In genomic region chr19:48632286-48632685, GRCh38 we compare ENCODE assay signal across 11 cellular contexts. TPM values are rescaled to one million over a fixed set of nuclear protein-coding genes. Genes with fewer than 3 reads are reported as not detected.
A peak's percentile ranks its signal among the peaks of the same experiment; 100 is the strongest.
DNase-seq lines count a peak whose midpoint lies in the region; ATAC-seq, FAIRE-seq and TF ChIP-seq lines count a peak whose summit lies in the region.
"Not testable (repeated sequence)": the region's sequence is repeated elsewhere in the genome, so short reads cannot be mapped to it uniquely, and the experiment has no call there.
"Had no signal": no experiment of that assay in that cellular context is flagged by ENCODE, and none has a peak within 500 bp of the region (broad histone marks: within the 10 kb centered on the region; RNA-seq: fewer than 3 reads in every experiment).

No MANE protein-coding gene starts in this region.

- H3K27me3 ChIP-seq in HCT116 (ENCODE audit: insufficient read depth, low read length); RWPE2 (ENCODE audit: insufficient read depth, poor library complexity, severe bottlenecking); HepG2 (ENCODE audit: control insufficient read depth in 1 of 2, insufficient read depth in 2 of 2, low read length in 2 of 2); parathyroid adenoma (ENCODE audit: control insufficient read depth, insufficient read depth, low read length): not testable (repeated sequence)

- peak overlapping the region; percentile 100 for H3K27ac ChIP-seq in 22Rv1
- H3K27ac ChIP-seq in HCT116 (ENCODE audit: low read depth, low read length), result peak overlapping the region; percentile 95
- H3K27ac ChIP-seq in RWPE2 (ENCODE audit: poor library complexity, severe bottlenecking), result peak overlapping the region; percentile 90
- peak overlapping the region; percentile 90 for H3K27ac ChIP-seq in HepG2 (ENCODE audit: extremely low read length, insufficient read depth, low read length)
- peak overlapping the region; percentile 99 for H3K27ac ChIP-seq in parathyroid adenoma
- peak overlapping the region; percentile 42 for H3K27ac ChIP-seq in substantia nigra (ENCODE audit: low read depth, low read length, poor library complexity, severe bottlenecking)

- CTCF ChIA-PET in HCT116 (lab: Charles Lee); HepG2 (lab: Yijun Ruan, JAX; ENCODE audit: low intra/inter-chr PET ratio, low total read pairs): not testable (repeated sequence)
- CTCF ChIA-PET in activated CD8-positive, alpha-beta T cell treated with anti-CD3 and anti-CD28 coated beads for 36 hours (lab: Charles Lee), result interaction anchor here (0.8 to 0.9 kb wide), 2 partner anchors 14 to 23 kb away, joined by 3 read pairs; partner anchors contain the start of gene CA11

- not testable (repeated sequence) for FAIRE-seq in HepG2 (lab: Jason Lieb, UNC)

- H3K27me3 Mint-ChIP-seq in activated CD8-positive, alpha-beta T cell treated with anti-CD3 and anti-CD28 coated beads for 36 hours; chondrocyte (ENCODE audit: low read depth): not testable (repeated sequence)

- peak overlapping the region; percentile 28 for H3K27ac Mint-ChIP-seq in activated CD8-positive, alpha-beta T cell treated with anti-CD3 and anti-CD28 coated beads for 36 hours
- H3K27ac Mint-ChIP-seq in chondrocyte (ENCODE audit: unreplicated experiment), result peak overlapping the region; percentile 5

- not testable (repeated sequence) for H3K4me3 ChIP-seq in HCT116 (replicated peaks in 1 of 2; ENCODE audit: low read depth in 1 of 2, low read length in 2 of 2); RWPE2 (ENCODE audit: severe bottlenecking); HepG2 (replicated peaks in 1 of 3; ENCODE audit: insufficient read depth in 1 of 3, low read depth in 2 of 3, low read length in 3 of 3); parathyroid adenoma (ENCODE audit: low read depth, low read length)

- POLR2A ChIA-PET in HCT116 (lab: Charles Lee), result interaction anchor here (1.3 to 2.6 kb wide), 3 partner anchors 8 to 13 kb away, joined by 4 to 16 read pairs (median 11); partner anchors contain the start of genes CA11, RPL18 and SPHK2
- POLR2A ChIA-PET in activated CD8-positive, alpha-beta T cell treated with anti-CD3 and anti-CD28 coated beads for 36 hours (lab: Charles Lee), result interaction anchor here (2.0 to 9.6 kb wide), 2 partner anchors 12 to 13 kb away, joined by 8 to 154 read pairs; partner anchors contain the start of genes FAM83E, RPL18 and SPHK2
- POLR2A ChIA-PET in HepG2 (lab: Yijun Ruan, JAX), result interaction anchor here (0.8 to 5.8 kb wide), 4 partner anchors 13 to 84 kb away, joined by 3 to 61 read pairs (median 3); partner anchors contain the start of genes RPL18 and SPHK2

- H3K4me1 ChIP-seq in HCT116 (ENCODE audit: control insufficient read depth in 1 of 2, insufficient read depth in 2 of 2, low read length in 2 of 2) (peaks cover 44 to 75% of the 10 kb centered on the region in 2 experiments), RWPE2 (ENCODE audit: insufficient read depth, poor library complexity, severe bottlenecking) (peaks cover 29% of the 10 kb centered on the region), HepG2 (ENCODE audit: insufficient read depth, low read length) (peaks cover 65% of the 10 kb centered on the region), parathyroid adenoma (peaks cover 44% of the 10 kb centered on the region)

- BruUV-seq in HCT116 (replicated peaks; lab: Mats Ljungman, UMichigan); HepG2 (replicated peaks; lab: Mats Ljungman, UMichigan): not testable (repeated sequence)

- ATAC-seq in HCT116; RWPE2 (ENCODE audit: low read depth); activated CD8-positive, alpha-beta T cell treated with anti-CD3 and anti-CD28 coated beads for 36 hours; HepG2: not testable (repeated sequence)

- peaks cover 18% of the 10 kb centered on the region for H3K79me2 ChIP-seq in HCT116 (ENCODE audit: insufficient read depth, low read length)
- H3K79me2 ChIP-seq in HepG2 (ENCODE audit: insufficient read depth, low read length); parathyroid adenoma: not testable (repeated sequence)

- H3K9me3 Mint-ChIP-seq in activated CD8-positive, alpha-beta T cell treated with anti-CD3 and anti-CD28 coated beads for 36 hours; chondrocyte (ENCODE audit: low read depth): not testable (repeated sequence)

- not testable (repeated sequence) for TF ChIP-seq EP300 in HepG2 (IDR thresholded peaks at IDR 0.05; ENCODE audit: low read depth in 2 of 2, low read length in 2 of 2); HepG2 (CRISPR knock-in tag; IDR thresholded peaks at IDR 0.05; ENCODE audit: borderline replicate concordance)

- H2AFZ ChIP-seq in HCT116 (ENCODE audit: low read depth, low read length, poor library complexity, severe bottlenecking); HepG2 (ENCODE audit: low read length); parathyroid adenoma: not testable (repeated sequence)

- TF ChIP-seq CTCF in 22Rv1 (IDR thresholded peaks at IDR 0.05); HCT116 (IDR thresholded peaks at IDR 0.05 in 2 of 3, conservative IDR thresholded peaks at IDR 0.05 in 1 of 3; ENCODE audit: borderline replicate concordance in 1 of 3, insufficient read depth in 1 of 3, low read depth in 2 of 3, low read length in 2 of 3); RWPE2 (IDR thresholded peaks at IDR 0.05; ENCODE audit: poor library complexity, severe bottlenecking); activated CD8-positive, alpha-beta T cell treated with anti-CD3 and anti-CD28 coated beads for 36 hours (IDR thresholded peaks at IDR 0.05); chondrocyte (IDR thresholded peaks at IDR 0.05); HepG2 (CRISPR knock-in tag; IDR thresholded peaks at IDR 0.05); parathyroid adenoma (IDR thresholded peaks at IDR 0.05): not testable (repeated sequence)

- H3K9me3 ChIP-seq in HCT116 (ENCODE audit: control insufficient read depth in 1 of 2, insufficient read depth in 1 of 2, low read depth in 1 of 2, low read length in 2 of 2); RWPE2 (ENCODE audit: severe bottlenecking); HepG2 (ENCODE audit: low read length); parathyroid adenoma (ENCODE audit: control insufficient read depth, low read length): not testable (repeated sequence)

- H3K4me2 ChIP-seq in HCT116 (ENCODE audit: low read length) (peak overlapping the region; percentile 93; the same call in 1 of the 2 replicates), parathyroid adenoma (ENCODE audit: low read length) (peak overlapping the region; percentile 47)
- H3K4me2 ChIP-seq in HepG2 (ENCODE audit: low read depth, low read length), result not testable (repeated sequence)

- TF ChIP-seq POLR2A in HCT116 (IDR thresholded peaks at IDR 0.05; ENCODE audit: borderline replicate concordance, extremely low read depth, insufficient read depth, insufficient read length); HepG2 (IDR thresholded peaks at IDR 0.05; ENCODE audit: insufficient read depth in 1 of 2, low read depth in 2 of 2, low read length in 2 of 2): not testable (repeated sequence)

- H3K36me3 Mint-ChIP-seq in activated CD8-positive, alpha-beta T cell treated with anti-CD3 and anti-CD28 coated beads for 36 hours (ENCODE audit: low read depth); chondrocyte (ENCODE audit: low read depth): not testable (repeated sequence)

- intact Hi-C loops in HCT116 (cut with micrococcal nuclease); HepG2 (cut with micrococcal nuclease; ENCODE audit: unreplicated experiment): not testable (repeated sequence)
- intact Hi-C loops in activated CD8-positive, alpha-beta T cell treated with anti-CD3 and anti-CD28 coated beads for 36 hours (cut with micrococcal nuclease), result loop anchor here (10.0 kb wide), 1 partner anchor 243 kb away; the partner anchor contains the start of gene PPP1R15A

- TF ChIP-seq RAD21 in HCT116 (IDR thresholded peaks at IDR 0.05; ENCODE audit: low read depth); HepG2 (CRISPR knock-in tag; IDR thresholded peaks at IDR 0.05): not testable (repeated sequence)

- 96% methylated on average over 11 of the region's 11 CpGs for WGBS in HepG2 (ENCODE audit: low lambda C conversion rate)

- in situ Hi-C loops in HepG2 (cut with HindIII; ENCODE audit: extremely low pct_ligation_motif_present, low pct_unique_long_range_greater_than_20kb), result not testable (repeated sequence)

- RAD21 ChIA-PET in HCT116 (lab: Charles Lee; ENCODE audit: low non-redundant PET in 1 of 2, low total read pairs in 2 of 2, uncharacterized antibody in 2 of 2, unreplicated experiment in 2 of 2), result not testable (repeated sequence)

- H3K36me3 ChIP-seq in HCT116 (ENCODE audit: control insufficient read depth in 1 of 2, insufficient read depth in 2 of 2, low read length in 2 of 2) (peaks cover 2 to 13% of the 10 kb centered on the region in 2 experiments; a peak in 1 of 4 replicates), RWPE2 (ENCODE audit: low read depth) (peaks cover 17% of the 10 kb centered on the region)
- not testable (repeated sequence) for H3K36me3 ChIP-seq in HepG2 (replicated peaks in 1 of 2; ENCODE audit: control insufficient read depth in 1 of 2, insufficient read depth in 2 of 2, low read length in 2 of 2); parathyroid adenoma (ENCODE audit: control insufficient read depth, insufficient read depth, low read length)

- H3K4me3 Mint-ChIP-seq in activated CD8-positive, alpha-beta T cell treated with anti-CD3 and anti-CD28 coated beads for 36 hours; chondrocyte (ENCODE audit: unreplicated experiment): not testable (repeated sequence)

- DNase-seq in HCT116 (ENCODE audit: low read depth, low spot score); RWPE2 (ENCODE audit: low spot score); activated CD8-positive, alpha-beta T cell treated with anti-CD3 and anti-CD28 coated beads for 36 hours; chondrocyte (ENCODE audit: low spot score); HepG2 (ENCODE audit: low spot score); substantia nigra (lab: John Stamatoyannopoulos, UW): not testable (repeated sequence)

- peaks cover 41% of the 10 kb centered on the region for H3K4me1 Mint-ChIP-seq in activated CD8-positive, alpha-beta T cell treated with anti-CD3 and anti-CD28 coated beads for 36 hours (ENCODE audit: low read depth)
- H3K4me1 Mint-ChIP-seq in chondrocyte (ENCODE audit: low read depth), result peaks cover 43% of the 10 kb centered on the region

- H4K20me1 ChIP-seq in HCT116 (ENCODE audit: insufficient read depth); HepG2 (ENCODE audit: insufficient read depth, low read length): not testable (repeated sequence)

- not testable (repeated sequence) for H3K9me2 ChIP-seq in HCT116 (ENCODE audit: insufficient read depth)

- H3K9ac ChIP-seq in HCT116 (ENCODE audit: low read length), result peak overlapping the region; percentile 96
- H3K9ac ChIP-seq in HepG2 (ENCODE audit: insufficient read depth, low read depth, low read length); parathyroid adenoma: not testable (repeated sequence)

RNA-seq across cellular contexts. Expression of gene DBP, which starts 4.9 kb away (rescaled TPM):
- total RNA-seq in HCT116 (2021; ENCODE audit: unreplicated experiment) (45.9 TPM), chondrocyte (2.1 to 6.2 TPM (median 3.9 TPM) in 3 replicates), HepG2 (2016; rRNA removed; fragmentation: Illumina TruSeq; extraction: Trizol) (5.5 and 5.8 TPM in 2 replicates)
- 74.3 and 81.3 TPM in 2 replicates for polyA plus RNA-seq in HCT116 (2012)
- 10 to 100 TPM; 10.8 to 13.1 TPM for total RNA-seq in activated CD8-positive, alpha-beta T cell treated with anti-CD3 and anti-CD28 coated beads for 36 hours
- 2.6 and 4.6 TPM in 2 replicates for total RNA-seq in HepG2 (2016; cell fraction: cytosol; rRNA removed; fragmentation: Illumina TruSeq; extraction: Trizol; ENCODE audit: low read depth)
- 2.5 and 6.3 TPM in 2 replicates for total RNA-seq in HepG2 (2016; cell fraction: insoluble cytoplasmic fraction; rRNA removed; fragmentation: Illumina TruSeq; extraction: Trizol)
- 6.0 TPM in 2 replicates for total RNA-seq in HepG2 (2016; cell fraction: membrane; rRNA removed; fragmentation: Illumina TruSeq; extraction: Trizol)
- total RNA-seq in HepG2 (2016; cell fraction: nucleus; rRNA removed; fragmentation: Illumina TruSeq; extraction: Trizol), result 2.5 and 2.9 TPM in 2 replicates
- polyA plus RNA-seq in HepG2 (2011; rRNA removed), result 1.7 and 2.1 TPM in 2 replicates
- polyA plus RNA-seq in HepG2 (2011; cell fraction: cytosol; rRNA removed), result 2.1 and 2.5 TPM in 2 replicates
- 2.7 and 3.2 TPM in 2 replicates for polyA plus RNA-seq in HepG2 (2011; cell fraction: nucleus; rRNA removed)
- 3.6 and 3.7 TPM in 2 replicates for polyA plus RNA-seq in HepG2 (2012)
- polyA plus RNA-seq in HepG2 (2016; cell fraction: cytosol; fragmentation: Illumina TruSeq; extraction: Trizol; ENCODE audit: low read depth), result 2.3 and 2.6 TPM in 2 replicates
- polyA plus RNA-seq in HepG2 (2016; cell fraction: insoluble cytoplasmic fraction; fragmentation: Illumina TruSeq; extraction: Trizol; ENCODE audit: low read depth), result 5.2 and 5.4 TPM in 2 replicates
- 2.9 and 5.4 TPM in 2 replicates for polyA plus RNA-seq in HepG2 (2016; cell fraction: membrane; fragmentation: Illumina TruSeq; extraction: Trizol; ENCODE audit: low read depth)
- polyA plus RNA-seq in HepG2 (2016; cell fraction: nucleus; fragmentation: Illumina TruSeq; extraction: Trizol; ENCODE audit: insufficient read depth, low read depth), result 5.1 and 6.2 TPM in 2 replicates
- polyA minus RNA-seq in HepG2 (2011; rRNA and poly(A)+ RNA removed; ENCODE audit: low replicate concordance), result 2.0 and 5.8 TPM in 2 replicates
- 2.3 and 2.7 TPM in 2 replicates for polyA minus RNA-seq in HepG2 (2011; cell fraction: cytosol; rRNA and poly(A)+ RNA removed)
- polyA minus RNA-seq in HepG2 (2011; cell fraction: nucleus; rRNA and poly(A)+ RNA removed), result 1.5 and 3.0 TPM in 2 replicates

RNA-seq across cellular contexts. Expression of gene SPHK2, which starts 13.0 kb away (rescaled TPM):
- total RNA-seq in HCT116 (2021; ENCODE audit: unreplicated experiment), result 19.9 TPM
- 5.9 and 6.9 TPM in 2 replicates for polyA plus RNA-seq in HCT116 (2012)
- total RNA-seq in activated CD8-positive, alpha-beta T cell treated with anti-CD3 and anti-CD28 coated beads for 36 hours, result 10 to 100 TPM; 22.3 to 22.9 TPM
- 18.6 to 26.5 TPM (median 20.7 TPM) in 3 replicates for total RNA-seq in chondrocyte
- total RNA-seq in HepG2 (2016; rRNA removed; fragmentation: Illumina TruSeq; extraction: Trizol), result 11.1 and 14.4 TPM in 2 replicates
- 5.0 and 6.0 TPM in 2 replicates for total RNA-seq in HepG2 (2016; cell fraction: cytosol; rRNA removed; fragmentation: Illumina TruSeq; extraction: Trizol; ENCODE audit: low read depth)
- total RNA-seq in HepG2 (2016; cell fraction: insoluble cytoplasmic fraction; rRNA removed; fragmentation: Illumina TruSeq; extraction: Trizol), result 8.9 and 15.9 TPM in 2 replicates
- total RNA-seq in HepG2 (2016; cell fraction: membrane; rRNA removed; fragmentation: Illumina TruSeq; extraction: Trizol), result 10.7 and 12.1 TPM in 2 replicates
- 10.2 and 11.3 TPM in 2 replicates for total RNA-seq in HepG2 (2016; cell fraction: nucleus; rRNA removed; fragmentation: Illumina TruSeq; extraction: Trizol)
- polyA plus RNA-seq in HepG2 (2011; rRNA removed), result 2.9 and 4.5 TPM in 2 replicates
- 2.2 and 3.8 TPM in 2 replicates for polyA plus RNA-seq in HepG2 (2011; cell fraction: cytosol; rRNA removed)
- polyA plus RNA-seq in HepG2 (2011; cell fraction: nucleus; rRNA removed), result 17.1 and 20.8 TPM in 2 replicates
- 2.8 and 3.1 TPM in 2 replicates for polyA plus RNA-seq in HepG2 (2012)
- 3.0 and 3.7 TPM in 2 replicates for polyA plus RNA-seq in HepG2 (2016; cell fraction: cytosol; fragmentation: Illumina TruSeq; extraction: Trizol; ENCODE audit: low read depth)
- 10.5 and 14.1 TPM in 2 replicates for polyA plus RNA-seq in HepG2 (2016; cell fraction: insoluble cytoplasmic fraction; fragmentation: Illumina TruSeq; extraction: Trizol; ENCODE audit: low read depth)
- 7.7 and 9.4 TPM in 2 replicates for polyA plus RNA-seq in HepG2 (2016; cell fraction: membrane; fragmentation: Illumina TruSeq; extraction: Trizol; ENCODE audit: low read depth)
- 24.3 and 24.6 TPM in 2 replicates for polyA plus RNA-seq in HepG2 (2016; cell fraction: nucleus; fragmentation: Illumina TruSeq; extraction: Trizol; ENCODE audit: insufficient read depth, low read depth)
- 11.6 and 13.3 TPM in 2 replicates for polyA minus RNA-seq in HepG2 (2011; rRNA and poly(A)+ RNA removed; ENCODE audit: low replicate concordance)
- 3.5 and 3.8 TPM in 2 replicates for polyA minus RNA-seq in HepG2 (2011; cell fraction: cytosol; rRNA and poly(A)+ RNA removed)
- 9.0 and 10.2 TPM in 2 replicates for polyA minus RNA-seq in HepG2 (2011; cell fraction: nucleus; rRNA and poly(A)+ RNA removed)

RNA-seq across cellular contexts. Expression of gene RPL18, which starts 13.3 kb away (rescaled TPM):
- total RNA-seq in HCT116 (2021; ENCODE audit: unreplicated experiment) (2,006 TPM), chondrocyte (727 to 753 TPM (median 751 TPM) in 3 replicates), HepG2 (2016; rRNA removed; fragmentation: Illumina TruSeq; extraction: Trizol) (1,485 and 1,498 TPM in 2 replicates)
- 3,599 and 4,255 TPM in 2 replicates for polyA plus RNA-seq in HCT116 (2012)
- 1,000 to 10,000 TPM; 2,304 to 2,324 TPM for total RNA-seq in activated CD8-positive, alpha-beta T cell treated with anti-CD3 and anti-CD28 coated beads for 36 hours
- total RNA-seq in HepG2 (2016; cell fraction: cytosol; rRNA removed; fragmentation: Illumina TruSeq; extraction: Trizol; ENCODE audit: low read depth), result 2,025 and 2,222 TPM in 2 replicates
- 1,518 and 1,544 TPM in 2 replicates for total RNA-seq in HepG2 (2016; cell fraction: insoluble cytoplasmic fraction; rRNA removed; fragmentation: Illumina TruSeq; extraction: Trizol)
- total RNA-seq in HepG2 (2016; cell fraction: membrane; rRNA removed; fragmentation: Illumina TruSeq; extraction: Trizol), result 3,207 and 3,209 TPM in 2 replicates
- total RNA-seq in HepG2 (2016; cell fraction: nucleus; rRNA removed; fragmentation: Illumina TruSeq; extraction: Trizol), result 626 and 716 TPM in 2 replicates
- 1,639 and 1,894 TPM in 2 replicates for polyA plus RNA-seq in HepG2 (2011; rRNA removed)
- polyA plus RNA-seq in HepG2 (2011; cell fraction: cytosol; rRNA removed), result 2,410 and 2,836 TPM in 2 replicates
- polyA plus RNA-seq in HepG2 (2011; cell fraction: nucleus; rRNA removed), result 774 and 847 TPM in 2 replicates
- polyA plus RNA-seq in HepG2 (2012), result 1,965 and 2,530 TPM in 2 replicates
- 2,734 and 3,086 TPM in 2 replicates for polyA plus RNA-seq in HepG2 (2016; cell fraction: cytosol; fragmentation: Illumina TruSeq; extraction: Trizol; ENCODE audit: low read depth)
- 1,714 and 1,747 TPM in 2 replicates for polyA plus RNA-seq in HepG2 (2016; cell fraction: insoluble cytoplasmic fraction; fragmentation: Illumina TruSeq; extraction: Trizol; ENCODE audit: low read depth)
- 3,734 and 3,811 TPM in 2 replicates for polyA plus RNA-seq in HepG2 (2016; cell fraction: membrane; fragmentation: Illumina TruSeq; extraction: Trizol; ENCODE audit: low read depth)
- 1,314 and 1,387 TPM in 2 replicates for polyA plus RNA-seq in HepG2 (2016; cell fraction: nucleus; fragmentation: Illumina TruSeq; extraction: Trizol; ENCODE audit: insufficient read depth, low read depth)
- 713 and 1,028 TPM in 2 replicates for polyA minus RNA-seq in HepG2 (2011; rRNA and poly(A)+ RNA removed; ENCODE audit: low replicate concordance)
- polyA minus RNA-seq in HepG2 (2011; cell fraction: cytosol; rRNA and poly(A)+ RNA removed), result 556 and 566 TPM in 2 replicates
- 180 and 193 TPM in 2 replicates for polyA minus RNA-seq in HepG2 (2011; cell fraction: nucleus; rRNA and poly(A)+ RNA removed)

RNA-seq across cellular contexts. Expression of gene CA11, which starts 13.7 kb away (rescaled TPM):
- total RNA-seq in HCT116 (2021; ENCODE audit: unreplicated experiment), result 29.6 TPM
- polyA plus RNA-seq in HCT116 (2012), result 36.9 and 43.3 TPM in 2 replicates
- total RNA-seq in activated CD8-positive, alpha-beta T cell treated with anti-CD3 and anti-CD28 coated beads for 36 hours, result 10 to 100 TPM; 11.1 to 13.0 TPM
- 8.1 to 14.1 TPM (median 9.1 TPM) in 3 replicates for total RNA-seq in chondrocyte
- total RNA-seq in HepG2 (2016; rRNA removed; fragmentation: Illumina TruSeq; extraction: Trizol), result 0.24 and 0.58 TPM in 2 replicates
- total RNA-seq in HepG2 (2016; cell fraction: cytosol; rRNA removed; fragmentation: Illumina TruSeq; extraction: Trizol; ENCODE audit: low read depth), result 0.79 and 0.91 TPM in 2 replicates
- total RNA-seq in HepG2 (2016; cell fraction: insoluble cytoplasmic fraction; rRNA removed; fragmentation: Illumina TruSeq; extraction: Trizol), result 0.48 TPM in 1 of 2 replicates, not detected in the other
- total RNA-seq in HepG2 (2016; cell fraction: membrane; rRNA removed; fragmentation: Illumina TruSeq; extraction: Trizol), result 0.38 and 0.62 TPM in 2 replicates
- not detected in 2 replicates for total RNA-seq in HepG2 (2016; cell fraction: nucleus; rRNA removed; fragmentation: Illumina TruSeq; extraction: Trizol)
- polyA plus RNA-seq in HepG2 (2011; rRNA removed), result 0.41 and 1.4 TPM in 2 replicates
- polyA plus RNA-seq in HepG2 (2011; cell fraction: cytosol; rRNA removed), result 0.36 and 0.54 TPM in 2 replicates
- 0.45 and 0.48 TPM in 2 replicates for polyA plus RNA-seq in HepG2 (2011; cell fraction: nucleus; rRNA removed)
- polyA plus RNA-seq in HepG2 (2012), result 1.5 and 2.9 TPM in 2 replicates
- polyA plus RNA-seq in HepG2 (2016; cell fraction: cytosol; fragmentation: Illumina TruSeq; extraction: Trizol; ENCODE audit: low read depth), result 0.82 and 1.7 TPM in 2 replicates
- polyA plus RNA-seq in HepG2 (2016; cell fraction: insoluble cytoplasmic fraction; fragmentation: Illumina TruSeq; extraction: Trizol; ENCODE audit: low read depth), result 0.37 and 0.38 TPM in 2 replicates
- 0.62 and 2.1 TPM in 2 replicates for polyA plus RNA-seq in HepG2 (2016; cell fraction: membrane; fragmentation: Illumina TruSeq; extraction: Trizol; ENCODE audit: low read depth)
- 0.72 and 1.3 TPM in 2 replicates for polyA plus RNA-seq in HepG2 (2016; cell fraction: nucleus; fragmentation: Illumina TruSeq; extraction: Trizol; ENCODE audit: insufficient read depth, low read depth)
- 0.08 and 3.7 TPM in 2 replicates for polyA minus RNA-seq in HepG2 (2011; rRNA and poly(A)+ RNA removed; ENCODE audit: low replicate concordance)
- polyA minus RNA-seq in HepG2 (2011; cell fraction: cytosol; rRNA and poly(A)+ RNA removed), result not detected in 2 replicates
- not detected in 2 replicates for polyA minus RNA-seq in HepG2 (2011; cell fraction: nucleus; rRNA and poly(A)+ RNA removed)
- total RNA-seq: ascending aorta had no signal

RNA-seq across cellular contexts. Expression of gene FAM83E, which starts 17.4 kb away (rescaled TPM):
- total RNA-seq in HCT116 (2021; ENCODE audit: unreplicated experiment) (6.8 TPM), chondrocyte (0.38 to 0.77 TPM (median 0.67 TPM) in 3 replicates), HepG2 (2016; rRNA removed; fragmentation: Illumina TruSeq; extraction: Trizol) (0.60 TPM in 1 of 2 replicates, not detected in the other)
- 1.9 and 3.1 TPM in 2 replicates for polyA plus RNA-seq in HCT116 (2012)
- total RNA-seq in activated CD8-positive, alpha-beta T cell treated with anti-CD3 and anti-CD28 coated beads for 36 hours, result 1 to 10 TPM; 3.8 to 4.7 TPM
- total RNA-seq in HepG2 (2016; cell fraction: cytosol; rRNA removed; fragmentation: Illumina TruSeq; extraction: Trizol; ENCODE audit: low read depth), result not detected in 2 replicates
- 0.30 TPM in 1 of 2 replicates, not detected in the other for total RNA-seq in HepG2 (2016; cell fraction: insoluble cytoplasmic fraction; rRNA removed; fragmentation: Illumina TruSeq; extraction: Trizol)
- total RNA-seq in HepG2 (2016; cell fraction: membrane; rRNA removed; fragmentation: Illumina TruSeq; extraction: Trizol), result not detected in 2 replicates
- 1.6 and 1.9 TPM in 2 replicates for total RNA-seq in HepG2 (2016; cell fraction: nucleus; rRNA removed; fragmentation: Illumina TruSeq; extraction: Trizol)
- polyA plus RNA-seq in HepG2 (2011; rRNA removed), result 0.13 and 0.18 TPM in 2 replicates
- not detected in 2 replicates for polyA plus RNA-seq in HepG2 (2011; cell fraction: cytosol; rRNA removed)
- 1.7 and 1.8 TPM in 2 replicates for polyA plus RNA-seq in HepG2 (2011; cell fraction: nucleus; rRNA removed)
- polyA plus RNA-seq in HepG2 (2012), result 0.15 and 0.28 TPM in 2 replicates
- polyA plus RNA-seq in HepG2 (2016; cell fraction: cytosol; fragmentation: Illumina TruSeq; extraction: Trizol; ENCODE audit: low read depth), result not detected in 2 replicates
- not detected in 2 replicates for polyA plus RNA-seq in HepG2 (2016; cell fraction: insoluble cytoplasmic fraction; fragmentation: Illumina TruSeq; extraction: Trizol; ENCODE audit: low read depth)
- not detected in 2 replicates for polyA plus RNA-seq in HepG2 (2016; cell fraction: membrane; fragmentation: Illumina TruSeq; extraction: Trizol; ENCODE audit: low read depth)
- 1.1 and 1.2 TPM in 2 replicates for polyA plus RNA-seq in HepG2 (2016; cell fraction: nucleus; fragmentation: Illumina TruSeq; extraction: Trizol; ENCODE audit: insufficient read depth, low read depth)
- 0.28 and 0.52 TPM in 2 replicates for polyA minus RNA-seq in HepG2 (2011; rRNA and poly(A)+ RNA removed; ENCODE audit: low replicate concordance)
- not detected in 2 replicates for polyA minus RNA-seq in HepG2 (2011; cell fraction: cytosol; rRNA and poly(A)+ RNA removed)
- 3.6 and 6.2 TPM in 2 replicates for polyA minus RNA-seq in HepG2 (2011; cell fraction: nucleus; rRNA and poly(A)+ RNA removed)
- total RNA-seq: ascending aorta, renal cortical epithelial cell, Right ventricle myocardium superior had no signal

Comparison
In these comparisons a context has a peak if more than half of its experiments do, and no peak if none do; other contexts are left out.
1. H3K27ac ChIP-seq: peak in every context shown above with its lines; median percentile 100 in 22Rv1; 99 in parathyroid adenoma; 95 in HCT116; 90 in RWPE2; 90 in HepG2; 42 in substantia nigra.